ENCODE assay signal across 19 cellular contexts in genomic region chr3:31288224-31288623, GRCh38.
DNase-seq lines count a peak whose midpoint lies in the region; ATAC-seq and TF ChIP-seq lines count a peak whose summit lies in the region.
"Had no signal": no experiment of that assay in that cellular context is flagged by ENCODE, and none has a peak within 500 bp of the region (broad histone marks: within the 10 kb centered on the region; RNA-seq: fewer than 3 reads in every experiment).

No MANE protein-coding gene starts in this region.

- no peaks in the 10 kb centered on the region for H3K79me2 ChIP-seq in smooth muscle cell (ENCODE audit: low read depth)

- no peak for DNase-seq in activated CD8-positive, alpha-beta T cell treated with anti-CD3 and anti-CD28 coated beads, Interleukin-2, amount 10 ng/mL, durations not matched to agents 7 days and 5 days
- no peak for DNase-seq in activated CD8-positive, alpha-beta T cell treated with anti-CD3 and anti-CD28 coated beads for 36 hours
- DNase-seq in T-helper 17 cell: no peak
- no peak for DNase-seq in smooth muscle cell (lab: John Stamatoyannopoulos, UW; ENCODE audit: unreplicated experiment)
- no peak for DNase-seq in EL
- no peak for DNase-seq in kidney glomerular epithelial cell (lab: John Stamatoyannopoulos, UW)
- DNase-seq: ACHN; naive thymus-derived CD8-positive, alpha-beta T cell; NCI-H146; SK-N-SH had no signal

- WGBS in mesodermal cell (ENCODE audit: insufficient coverage in 2 of 2), 2 experiments: 86 to 89% methylated on average over 3 to 5 of the region's 9 CpGs
- 61% methylated on average over 9 of the region's 9 CpGs for WGBS in smooth muscle cell (ENCODE audit: low lambda C conversion rate)

- H3K9me3 Mint-ChIP-seq in activated CD8-positive, alpha-beta T cell treated with anti-CD3 and anti-CD28 coated beads, Interleukin-2, amount 10 ng/mL, durations not matched to agents 7 days and 5 days (ENCODE audit: insufficient read depth): no peaks in the 10 kb centered on the region
- H3K9me3 Mint-ChIP-seq in activated CD8-positive, alpha-beta T cell treated with anti-CD3 and anti-CD28 coated beads for 36 hours: no peaks in the 10 kb centered on the region
- H3K9me3 Mint-ChIP-seq: activated T-cell treated with anti-CD3 and anti-CD28 coated beads, Interleukin-2, amount 50 U/mL, for 24 hours; dendritic cell treated with granulocyte-macrophage colony-stimulating factor and Interleukin-4, amounts not matched to agents 40 ng/mL and 50 ng/mL, for 4 days had no signal

- CTCF ChIA-PET in activated CD8-positive, alpha-beta T cell treated with anti-CD3 and anti-CD28 coated beads, Interleukin-2, amount 10 ng/mL, durations not matched to agents 7 days and 5 days (lab: Charles Lee): no interaction called here
- CTCF ChIA-PET in activated CD8-positive, alpha-beta T cell treated with anti-CD3 and anti-CD28 coated beads for 36 hours (lab: Charles Lee): no interaction called here

- H3K27ac ChIP-seq in mesodermal cell (ENCODE audit: low read depth, low read length, severe bottlenecking) (peak overlapping the region; percentile 87), smooth muscle cell (ENCODE audit: low read depth) (peak overlapping the region; percentile 93)

- peak overlapping the region; percentile 42 for H3K4me2 ChIP-seq in smooth muscle cell
- H3K4me2 ChIP-seq: SK-N-SH had no signal

- H3F3A ChIP-seq in smooth muscle cell (ENCODE audit: low read depth): no peaks in the 10 kb centered on the region

- ATAC-seq in activated CD8-positive, alpha-beta T cell treated with anti-CD3 and anti-CD28 coated beads, Interleukin-2, amount 10 ng/mL, durations not matched to agents 7 days and 5 days: peak; percentile 27
- ATAC-seq in activated CD8-positive, alpha-beta T cell treated with anti-CD3 and anti-CD28 coated beads for 36 hours: no peak
- ATAC-seq in T-helper 17 cell (no peak), HG03139 (IDR thresholded peaks at IDR 0.05; ENCODE audit: unreplicated experiment) (no peak)
- ATAC-seq: naive thymus-derived CD8-positive, alpha-beta T cell had no signal

- H3K36me3 ChIP-seq in mesodermal cell (ENCODE audit: control insufficient read depth, insufficient read depth, low read length) (no peaks in the 10 kb centered on the region), smooth muscle cell (ENCODE audit: low read depth) (no peaks in the 10 kb centered on the region)
- H3K36me3 ChIP-seq: gastroesophageal sphincter, MG63, upper lobe of left lung had no signal

- H3K9me3 ChIP-seq in T-helper 17 cell (ENCODE audit: control insufficient read depth, low read length, poor library complexity, severe bottlenecking) (no peaks in the 10 kb centered on the region), mesodermal cell (ENCODE audit: control insufficient read depth, low read length) (no peaks in the 10 kb centered on the region), smooth muscle cell (replicated peaks; ENCODE audit: low read depth) (no peaks in the 10 kb centered on the region)
- H3K9me3 ChIP-seq: gastroesophageal sphincter, MG63, SK-N-SH, upper lobe of left lung had no signal

- TF ChIP-seq CTCF in activated CD8-positive, alpha-beta T cell treated with anti-CD3 and anti-CD28 coated beads for 36 hours (IDR thresholded peaks at IDR 0.05): no peak
- no peak for TF ChIP-seq CTCF in smooth muscle cell (IDR thresholded peaks at IDR 0.05; ENCODE audit: borderline replicate concordance, insufficient read depth, poor library complexity, severe bottlenecking)

- peak overlapping the region; percentile 68 for H2AFZ ChIP-seq in smooth muscle cell (ENCODE audit: low read depth)

- POLR2A ChIA-PET in activated CD8-positive, alpha-beta T cell treated with anti-CD3 and anti-CD28 coated beads, Interleukin-2, amount 10 ng/mL, durations not matched to agents 7 days and 5 days (lab: Charles Lee): no interaction called here
- POLR2A ChIA-PET in activated CD8-positive, alpha-beta T cell treated with anti-CD3 and anti-CD28 coated beads for 36 hours (lab: Charles Lee): no interaction called here

- H3K4me3 ChIP-seq in mesodermal cell (ENCODE audit: extremely low read depth, insufficient read depth, low read length, poor library complexity, severe bottlenecking) (no peak overlapping the region), smooth muscle cell (no peak overlapping the region)
- H3K4me3 ChIP-seq: gastroesophageal sphincter, MG63, upper lobe of left lung had no signal

- no peaks in the 10 kb centered on the region for H3K27me3 Mint-ChIP-seq in activated CD8-positive, alpha-beta T cell treated with anti-CD3 and anti-CD28 coated beads, Interleukin-2, amount 10 ng/mL, durations not matched to agents 7 days and 5 days (ENCODE audit: low read depth)
- H3K27me3 Mint-ChIP-seq in activated CD8-positive, alpha-beta T cell treated with anti-CD3 and anti-CD28 coated beads for 36 hours: no peaks in the 10 kb centered on the region
- no peaks in the 10 kb centered on the region for H3K27me3 Mint-ChIP-seq in T-helper 17 cell
- H3K27me3 Mint-ChIP-seq: activated T-cell treated with anti-CD3 and anti-CD28 coated beads, Interleukin-2, amount 50 U/mL, for 24 hours; CD4-positive, CD25-positive, alpha-beta regulatory T cell; dendritic cell treated with granulocyte-macrophage colony-stimulating factor and Interleukin-4, amounts not matched to agents 40 ng/mL and 50 ng/mL, for 4 days; naive thymus-derived CD8-positive, alpha-beta T cell; stimulated activated naive CD8-positive, alpha-beta T cell treated with anti-CD3 and anti-CD28 coated beads, Interleukin-15, Interleukin-2, amounts not matched to agents 100 ng/mL and 50 ng/mL, for 24 hours had no signal

- intact Hi-C loops in activated CD8-positive, alpha-beta T cell treated with anti-CD3 and anti-CD28 coated beads for 36 hours (cut with micrococcal nuclease): no loop called here

- no peak overlapping the region for H3K4me3 Mint-ChIP-seq in activated CD8-positive, alpha-beta T cell treated with anti-CD3 and anti-CD28 coated beads, Interleukin-2, amount 10 ng/mL, durations not matched to agents 7 days and 5 days
- H3K4me3 Mint-ChIP-seq in activated CD8-positive, alpha-beta T cell treated with anti-CD3 and anti-CD28 coated beads for 36 hours: no peak overlapping the region
- H3K4me3 Mint-ChIP-seq in T-helper 17 cell: no peak overlapping the region
- H3K4me3 Mint-ChIP-seq: activated T-cell treated with anti-CD3 and anti-CD28 coated beads, Interleukin-2, amount 50 U/mL, for 24 hours; CD4-positive, CD25-positive, alpha-beta regulatory T cell; dendritic cell treated with granulocyte-macrophage colony-stimulating factor and Interleukin-4, amounts not matched to agents 40 ng/mL and 50 ng/mL, for 4 days; naive thymus-derived CD8-positive, alpha-beta T cell; stimulated activated naive CD8-positive, alpha-beta T cell treated with anti-CD3 and anti-CD28 coated beads, Interleukin-15, Interleukin-2, amounts not matched to agents 100 ng/mL and 50 ng/mL, for 24 hours had no signal

- no peaks in the 10 kb centered on the region for H4K20me1 ChIP-seq in smooth muscle cell (ENCODE audit: low read depth)

- H3K9ac ChIP-seq in smooth muscle cell (ENCODE audit: low read depth): no peak overlapping the region
- H3K9ac ChIP-seq: SK-N-SH had no signal

- no peaks in the 10 kb centered on the region for H3K36me3 Mint-ChIP-seq in activated CD8-positive, alpha-beta T cell treated with anti-CD3 and anti-CD28 coated beads, Interleukin-2, amount 10 ng/mL, durations not matched to agents 7 days and 5 days (ENCODE audit: low read depth)
- H3K36me3 Mint-ChIP-seq in activated CD8-positive, alpha-beta T cell treated with anti-CD3 and anti-CD28 coated beads for 36 hours (ENCODE audit: low read depth): no peaks in the 10 kb centered on the region
- no peaks in the 10 kb centered on the region for H3K36me3 Mint-ChIP-seq in T-helper 17 cell (ENCODE audit: low read depth)
- H3K36me3 Mint-ChIP-seq: naive thymus-derived CD8-positive, alpha-beta T cell had no signal

- peak overlapping the region; percentile 35 for H3K27ac Mint-ChIP-seq in activated CD8-positive, alpha-beta T cell treated with anti-CD3 and anti-CD28 coated beads, Interleukin-2, amount 10 ng/mL, durations not matched to agents 7 days and 5 days
- H3K27ac Mint-ChIP-seq in activated CD8-positive, alpha-beta T cell treated with anti-CD3 and anti-CD28 coated beads for 36 hours: no peak overlapping the region
- peak overlapping the region; percentile 9 for H3K27ac Mint-ChIP-seq in T-helper 17 cell
- H3K27ac Mint-ChIP-seq: dendritic cell treated with granulocyte-macrophage colony-stimulating factor and Interleukin-4, amounts not matched to agents 40 ng/mL and 50 ng/mL, for 4 days; stimulated activated naive CD8-positive, alpha-beta T cell treated with anti-CD3 and anti-CD28 coated beads, Interleukin-15, Interleukin-2, amounts not matched to agents 100 ng/mL and 50 ng/mL, for 24 hours had no signal

- H3K27me3 ChIP-seq in smooth muscle cell (ENCODE audit: low read depth): no peaks in the 10 kb centered on the region
- H3K27me3 ChIP-seq: gastroesophageal sphincter, MG63, upper lobe of left lung had no signal

- H3K4me1 ChIP-seq in mesodermal cell (ENCODE audit: control insufficient read depth, insufficient read depth, low read length, poor library complexity, severe bottlenecking): peaks cover 35% of the 10 kb centered on the region
- H3K4me1 ChIP-seq in smooth muscle cell (ENCODE audit: low read depth): peaks cover 34% of the 10 kb centered on the region

- H3K4me1 Mint-ChIP-seq in activated CD8-positive, alpha-beta T cell treated with anti-CD3 and anti-CD28 coated beads, Interleukin-2, amount 10 ng/mL, durations not matched to agents 7 days and 5 days (ENCODE audit: low read depth): peaks cover 20% of the 10 kb centered on the region
- H3K4me1 Mint-ChIP-seq in activated CD8-positive, alpha-beta T cell treated with anti-CD3 and anti-CD28 coated beads for 36 hours (ENCODE audit: low read depth): peaks cover 13% of the 10 kb centered on the region
- H3K4me1 Mint-ChIP-seq in T-helper 17 cell: peaks cover 22% of the 10 kb centered on the region
